In genomic region chr5:138490648-138491283, GRCh38 we compare ENCODE assay signal across 1 cellular context.
TF ChIP-seq lines count a peak whose summit lies in the region.

No MANE protein-coding gene starts in this region.

TF ChIP-seq in WTC11, 78 proteins besides CTCF, POLR2A, EP300 and RAD21:
- TF ChIP-seq ATF3 (CRISPR knock-in tag; conservative IDR thresholded peaks at IDR 0.05): no peak
- no peak for TF ChIP-seq TEAD1 (CRISPR knock-in tag; IDR thresholded peaks at IDR 0.05)
- TF ChIP-seq GRHL2 (CRISPR knock-in tag; IDR thresholded peaks at IDR 0.05; ENCODE audit: insufficient replicate concordance, severe bottlenecking): no peak
- no peak for TF ChIP-seq ZNF317 (CRISPR knock-in tag; IDR thresholded peaks at IDR 0.05; ENCODE audit: borderline replicate concordance, low read depth)
- TF ChIP-seq, protein P1, sequence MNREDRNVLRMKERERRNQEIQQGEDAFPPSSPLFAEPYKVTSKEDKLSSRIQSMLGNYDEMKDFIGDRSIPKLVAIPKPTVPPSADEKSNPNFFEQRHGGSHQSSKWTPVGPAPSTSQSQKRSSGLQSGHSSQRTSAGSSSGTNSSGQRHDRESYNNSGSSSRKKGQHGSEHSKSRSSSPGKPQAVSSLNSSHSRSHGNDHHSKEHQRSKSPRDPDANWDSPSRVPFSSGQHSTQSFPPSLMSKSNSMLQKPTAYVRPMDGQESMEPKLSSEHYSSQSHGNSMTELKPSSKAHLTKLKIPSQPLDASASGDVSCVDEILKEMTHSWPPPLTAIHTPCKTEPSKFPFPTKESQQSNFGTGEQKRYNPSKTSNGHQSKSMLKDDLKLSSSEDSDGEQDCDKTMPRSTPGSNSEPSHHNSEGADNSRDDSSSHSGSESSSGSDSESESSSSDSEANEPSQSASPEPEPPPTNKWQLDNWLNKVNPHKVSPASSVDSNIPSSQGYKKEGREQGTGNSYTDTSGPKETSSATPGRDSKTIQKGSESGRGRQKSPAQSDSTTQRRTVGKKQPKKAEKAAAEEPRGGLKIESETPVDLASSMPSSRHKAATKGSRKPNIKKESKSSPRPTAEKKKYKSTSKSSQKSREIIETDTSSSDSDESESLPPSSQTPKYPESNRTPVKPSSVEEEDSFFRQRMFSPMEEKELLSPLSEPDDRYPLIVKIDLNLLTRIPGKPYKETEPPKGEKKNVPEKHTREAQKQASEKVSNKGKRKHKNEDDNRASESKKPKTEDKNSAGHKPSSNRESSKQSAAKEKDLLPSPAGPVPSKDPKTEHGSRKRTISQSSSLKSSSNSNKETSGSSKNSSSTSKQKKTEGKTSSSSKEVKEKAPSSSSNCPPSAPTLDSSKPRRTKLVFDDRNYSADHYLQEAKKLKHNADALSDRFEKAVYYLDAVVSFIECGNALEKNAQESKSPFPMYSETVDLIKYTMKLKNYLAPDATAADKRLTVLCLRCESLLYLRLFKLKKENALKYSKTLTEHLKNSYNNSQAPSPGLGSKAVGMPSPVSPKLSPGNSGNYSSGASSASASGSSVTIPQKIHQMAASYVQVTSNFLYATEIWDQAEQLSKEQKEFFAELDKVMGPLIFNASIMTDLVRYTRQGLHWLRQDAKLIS (CRISPR knock-in tag; IDR thresholded peaks at IDR 0.05; ENCODE audit: borderline replicate concordance): no peak
- TF ChIP-seq ETV6 (CRISPR knock-in tag; IDR thresholded peaks at IDR 0.05): no peak
